In genomic region chr3:24490151-24490550, GRCh38 we compare ENCODE assay signal across 1 cellular context.
TF ChIP-seq lines count a peak whose summit lies in the region.

No MANE protein-coding gene starts in this region.

TF ChIP-seq in HepG2, 621 proteins besides CTCF, POLR2A, EP300 and RAD21 (continued from another document and continues in another):
- TF ChIP-seq TEAD3 (CRISPR knock-in tag; optimal IDR thresholded peaks at IDR 0.05; ENCODE audit: borderline replicate concordance) (no peak), SP4 (CRISPR knock-in tag; IDR thresholded peaks at IDR 0.05) (no peak), ATF5 (CRISPR knock-in tag; IDR thresholded peaks at IDR 0.05; ENCODE audit: low read depth) (no peak), HNF4A (CRISPR knock-in tag; IDR thresholded peaks at IDR 0.05) (peak; percentile 64), ZNF687 (CRISPR knock-in tag; IDR thresholded peaks at IDR 0.05) (no peak), ZNF510 (CRISPR knock-in tag; IDR thresholded peaks at IDR 0.05; ENCODE audit: low read depth) (no peak), ZNF646 (CRISPR knock-in tag; IDR thresholded peaks at IDR 0.05) (no peak), ZNF607 (CRISPR knock-in tag; IDR thresholded peaks at IDR 0.05; ENCODE audit: borderline replicate concordance) (no peak), ATF7-NPFF (CRISPR knock-in tag; IDR thresholded peaks at IDR 0.05; ENCODE audit: low read depth) (no peak), PRPF4 (IDR thresholded peaks at IDR 0.05; ENCODE audit: low read depth, low read length, poor library complexity, severe bottlenecking) (no peak), ZNF10 (CRISPR knock-in tag; IDR thresholded peaks at IDR 0.05; ENCODE audit: borderline replicate concordance, low read depth) (no peak), ZNF549 (CRISPR knock-in tag; IDR thresholded peaks at IDR 0.05) (no peak), HBP1 (CRISPR knock-in tag; IDR thresholded peaks at IDR 0.05; ENCODE audit: low read depth) (0 out of 2 replicates have a peak, but pooled peaks have one; percentile 31), MTA3 (CRISPR knock-in tag; IDR thresholded peaks at IDR 0.05) (no peak), ZNF550 (CRISPR knock-in tag; IDR thresholded peaks at IDR 0.05; ENCODE audit: borderline replicate concordance) (no peak), TOPORS (CRISPR knock-in tag; IDR thresholded peaks at IDR 0.05) (no peak), TFDP2 (CRISPR knock-in tag; IDR thresholded peaks at IDR 0.05) (no peak), ELK4 (CRISPR knock-in tag; IDR thresholded peaks at IDR 0.05; ENCODE audit: borderline replicate concordance) (no peak), ZBTB10 (CRISPR knock-in tag; IDR thresholded peaks at IDR 0.05; ENCODE audit: borderline replicate concordance) (no peak), RXRB (CRISPR knock-in tag; IDR thresholded peaks at IDR 0.05; ENCODE audit: borderline replicate concordance) (no peak), EHMT2 (IDR thresholded peaks at IDR 0.05; ENCODE audit: borderline replicate concordance, low read depth, low read length) (no peak; the same call in 1 of the 2 replicates), ZNF142 (CRISPR knock-in tag; IDR thresholded peaks at IDR 0.05) (no peak), NR2F2 (IDR thresholded peaks at IDR 0.05; ENCODE audit: borderline replicate concordance, low read depth) (no peak), ZNF577 (CRISPR knock-in tag; IDR thresholded peaks at IDR 0.05; ENCODE audit: borderline replicate concordance, low read depth) (no peak), THRA (CRISPR knock-in tag; IDR thresholded peaks at IDR 0.05; ENCODE audit: borderline replicate concordance) (0 out of 2 replicates have a peak, but pooled peaks have one; percentile 14), SPEN (CRISPR knock-in tag; IDR thresholded peaks at IDR 0.05; ENCODE audit: low read depth) (no peak), KDM4B (CRISPR knock-in tag; IDR thresholded peaks at IDR 0.05) (0 out of 2 replicates have a peak, but pooled peaks have one; percentile 38)
